21 cellular contexts compared by ENCODE assay signal in genomic region chr13:83219832-83220231, GRCh38.
"Had no signal": no experiment of that assay in that cellular context is flagged by ENCODE, and none has a peak within 500 bp of the region (broad histone marks: within the 10 kb centered on the region; RNA-seq: fewer than 3 reads in every experiment).

No MANE protein-coding gene starts in this region.

- H3K4me1 ChIP-seq: heart left ventricle, psoas muscle, spleen, upper lobe of left lung, uterus had no signal

- H3K4me3 ChIP-seq: heart left ventricle, mucosa of descending colon, psoas muscle, spleen, tibial artery, upper lobe of left lung, uterus had no signal

- H3K9me3 ChIP-seq: heart left ventricle, neutrophil, psoas muscle, tibial artery, upper lobe of left lung, uterus had no signal

- ATAC-seq: heart left ventricle; left lobe of liver; mucosa of descending colon; naive thymus-derived CD8-positive, alpha-beta T cell; psoas muscle; sciatic nerve; stimulated activated memory B cell treated with anti-CD40 and anti-IgM and Interleukin-4, amounts not matched to agents 10 μg/mL and 1 μg/mL and 100 μg/mL, for 72 hours had no signal

- DNase-seq: effector memory CD4-positive, alpha-beta T cell; heart left ventricle; hippocampal formation; kidney glomerular epithelial cell; mucosa of descending colon; naive thymus-derived CD8-positive, alpha-beta T cell; psoas muscle; retina; spleen; stimulated activated CD4-positive, alpha-beta T cell treated with anti-CD3 and anti-CD28 coated beads, Interleukin-15, amount 100 ng/mL, for 24 hours; stimulated activated CD4-positive, alpha-beta T cell treated with anti-CD3 and anti-CD28 coated beads, Interleukin-1b, Interleukin-23, amount 100 ng/mL, for 48 hours; stimulated activated CD4-positive, alpha-beta T cell treated with anti-CD3 and anti-CD28 coated beads, Interleukin-4, amount 100 ng/mL, for 24 hours; tibial artery; upper lobe of left lung; uterus had no signal

- H3K27ac ChIP-seq: heart left ventricle, neutrophil, psoas muscle, spleen, tibial artery, upper lobe of left lung, uterus had no signal

- H3K36me3 ChIP-seq: heart left ventricle, neutrophil, spleen, tibial artery, upper lobe of left lung, uterus had no signal

- FAIRE-seq: endometrium, frontal cortex had no signal

- H3K27me3 ChIP-seq: heart left ventricle, neutrophil, spleen, tibial artery, upper lobe of left lung, uterus had no signal
